11 cellular contexts compared by ENCODE assay signal in the genomic region with DNA sequence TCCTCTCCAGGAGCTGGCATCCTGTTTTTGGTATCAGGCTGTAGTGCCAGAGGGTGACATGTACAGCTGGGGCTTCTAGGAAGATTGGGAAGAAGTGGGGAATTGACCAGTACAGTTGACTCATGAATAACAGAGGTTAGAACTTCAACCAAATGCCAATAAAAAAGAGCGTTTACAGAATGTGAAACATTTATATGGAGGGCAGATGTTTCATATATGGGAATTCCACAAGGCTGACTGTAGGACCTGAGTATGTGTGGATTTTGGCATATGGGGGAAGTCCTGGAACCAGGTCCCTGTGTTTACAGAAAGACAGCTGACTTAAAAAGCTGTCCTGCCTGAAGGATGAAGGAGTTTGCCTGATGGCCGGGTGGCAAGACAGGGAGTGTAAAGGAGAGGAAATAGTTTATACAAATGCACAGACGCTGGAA. TPM values are rescaled to one million over a fixed set of nuclear protein-coding genes. Genes with fewer than 3 reads are reported as not detected.
A peak's percentile ranks its signal among the peaks of the same experiment; 100 is the strongest.
DNase-seq lines count a peak whose midpoint lies in the region; ATAC-seq and TF ChIP-seq lines count a peak whose summit lies in the region.
"Had no signal": no experiment of that assay in that cellular context is flagged by ENCODE, and none has a peak within 500 bp of the region (broad histone marks: within the 10 kb centered on the region; RNA-seq: fewer than 3 reads in every experiment).

No MANE protein-coding gene starts in this region.

- H3K4me2 ChIP-seq in IMR-90 (ENCODE audit: low read depth, low read length): peak overlapping the region; percentile 81

- no peak overlapping the region for H3K27ac ChIP-seq in CD8-positive, alpha-beta memory T cell (ENCODE audit: low read depth, low read length)
- H3K27ac ChIP-seq in IMR-90 (ENCODE audit: insufficient read depth, low read length) (peak overlapping the region; percentile 83; the same call in 1 of the 2 replicates), tibial nerve (no peak overlapping the region)

- H3K27ac Mint-ChIP-seq in CD8-positive, alpha-beta memory T cell: peak overlapping the region in 7 of 8 donors; percentile 1 to 72 (median 13)
- H3K27ac Mint-ChIP-seq in brain: peak overlapping the region in 4 of 5 experiments; percentile 10 to 64 (median 32)
- H3K27ac Mint-ChIP-seq in neural crest cell (ENCODE audit: unreplicated experiment): no peak overlapping the region

- H3K27me3 Mint-ChIP-seq in CD8-positive, alpha-beta memory T cell: no peaks in the 10 kb centered on the region
- H3K27me3 Mint-ChIP-seq in brain (peaks cover 8% of the 10 kb centered on the region), neural crest cell (ENCODE audit: low read depth) (no peaks in the 10 kb centered on the region)

- H2AK9ac ChIP-seq in IMR-90 (replicated peaks; ENCODE audit: low read depth, low read length, poor library complexity): no peak overlapping the region

- TF ChIP-seq POLR2A in IMR-90 (IDR thresholded peaks at IDR 0.05; ENCODE audit: low read depth, low read length) (no peak), tibial nerve (IDR thresholded peaks at IDR 0.05) (no peak), GM18505 (IDR thresholded peaks at IDR 0.05; ENCODE audit: borderline replicate concordance, extremely low read depth, insufficient read depth, insufficient read length) (no peak)

- peaks cover 45% of the 10 kb centered on the region for H4K20me1 ChIP-seq in IMR-90 (ENCODE audit: insufficient read depth, low read length)

- H3K23ac ChIP-seq in IMR-90 (ENCODE audit: low read depth, low read length): peak overlapping the region; percentile 39; the same call in 1 of the 2 replicates

- H3K79me1 ChIP-seq in IMR-90 (ENCODE audit: low read depth in 1 of 2, low read length in 2 of 2): peaks cover 21 to 53% of the 10 kb centered on the region in 2 experiments

- WGBS in IMR-90 (ENCODE audit: extremely low coverage in 2 of 2, insufficient read length in 1 of 2), 2 experiments: 0% methylated on average over 1 of the region's 3 CpGs; no CpG with 5 or more reads in 1 of the 2 experiments
- 52 to 55% methylated on average over 3 of the region's 3 CpGs for WGBS in tibial nerve, 2 donors

- no peak for DNase-seq in CD8-positive, alpha-beta memory T cell
- DNase-seq in IMR-90: peak; percentile 93
- no peak for DNase-seq in neural crest cell (ENCODE audit: low read depth, low spot score)
- no peak for DNase-seq in tibial nerve (ENCODE audit: low spot score in 2 of 2)
- DNase-seq in NCI-H2227 treated with DMSO at 0.1 percent for 48 hours (lab: John Stamatoyannopoulos, UW): no peak
- DNase-seq: activated T-cell treated with anti-CD3 and anti-CD28 coated beads, Interleukin-2, amount 50 U/mL, for 48 hours; islet precursor cell; NCI-H510A treated with DMSO at 0.1 percent for 48 hours; SW 1271 had no signal

- peak overlapping the region; percentile 45; the same call in 1 of the 2 replicates for H3K56ac ChIP-seq in IMR-90 (ENCODE audit: extremely low read depth, insufficient read depth, low read length)

- CTCF ChIA-PET in CD8-positive, alpha-beta memory T cell (lab: Charles Lee): interaction anchor here (1.1 to 1.3 kb wide), 3 partner anchors 16 to 22 kb away, joined by 3 read pairs; no protein-coding TSS in a partner anchor
- CTCF ChIA-PET in IMR-90 (lab: Yijun Ruan, JAX): no interaction called here

- no peak for TF ChIP-seq RAD21 in IMR-90 (IDR thresholded peaks at IDR 0.05; ENCODE audit: low read length)

- H2AK5ac ChIP-seq in IMR-90 (ENCODE audit: low read depth, low read length): peak overlapping the region; percentile 66

- no peaks in the 10 kb centered on the region for H3K4me1 ChIP-seq in CD8-positive, alpha-beta memory T cell (ENCODE audit: insufficient read depth, low read length)
- H3K4me1 ChIP-seq in IMR-90 (ENCODE audit: control insufficient read depth, insufficient read depth, low read length): peaks cover 13% of the 10 kb centered on the region
- H3K4me1 ChIP-seq in tibial nerve: peaks cover 0 to 54% (median 26%) of the 10 kb centered on the region in 4 donors

- H4K5ac ChIP-seq in IMR-90 (ENCODE audit: low read depth, low read length): peak overlapping the region; percentile 12; the same call in 1 of the 2 replicates

- no peaks in the 10 kb centered on the region for H3K9me3 Mint-ChIP-seq in CD8-positive, alpha-beta memory T cell
- H3K9me3 Mint-ChIP-seq in brain: no peaks in the 10 kb centered on the region
- no peaks in the 10 kb centered on the region for H3K9me3 Mint-ChIP-seq in neural crest cell

- intact Hi-C loops in IMR-90 (cut with micrococcal nuclease): loop anchor here (1.0 kb wide), 1 partner anchor 20 kb away; no protein-coding TSS in a partner anchor

- no peaks in the 10 kb centered on the region for H3K9me3 ChIP-seq in CD8-positive, alpha-beta memory T cell (ENCODE audit: low read length)
- no peaks in the 10 kb centered on the region for H3K9me3 ChIP-seq in IMR-90 (ENCODE audit: control insufficient read depth, insufficient read depth, low read length)
- H3K9me3 ChIP-seq in tibial nerve: no peaks in the 10 kb centered on the region

- H4K8ac ChIP-seq in IMR-90 (ENCODE audit: low read depth in 2 of 2, low read length in 2 of 2): peak overlapping the region in 1 of 2 experiments; percentile 52; a peak in 2 of 4 replicates

- H3K36me3 ChIP-seq in CD8-positive, alpha-beta memory T cell (ENCODE audit: insufficient read depth, low read length): peaks cover 27% of the 10 kb centered on the region
- peaks cover 18% of the 10 kb centered on the region for H3K36me3 ChIP-seq in IMR-90 (ENCODE audit: control insufficient read depth, insufficient read depth, low read length)
- peaks cover 0 to 44% (median 4%) of the 10 kb centered on the region in 3 donors for H3K36me3 ChIP-seq in tibial nerve

- in situ Hi-C loops in IMR-90 (cut with MboI; ENCODE audit: low sequenced_read_pairs): no loop called here

- no peaks in the 10 kb centered on the region for H3K27me3 ChIP-seq in CD8-positive, alpha-beta memory T cell (ENCODE audit: insufficient read depth, low read length, poor library complexity, severe bottlenecking)
- no peaks in the 10 kb centered on the region for H3K27me3 ChIP-seq in IMR-90 (ENCODE audit: control insufficient read depth, insufficient read depth, low read length)
- no peaks in the 10 kb centered on the region for H3K27me3 ChIP-seq in tibial nerve

- H2BK15ac ChIP-seq in IMR-90 (ENCODE audit: low read depth, low read length): peak overlapping the region; percentile 17; the same call in 2 of the 3 replicates

- H2BK20ac ChIP-seq in IMR-90 (ENCODE audit: low read depth, low read length): peak overlapping the region; percentile 12; the same call in 1 of the 2 replicates

- peak overlapping the region; percentile 48; the same call in 1 of the 2 replicates for H3K18ac ChIP-seq in IMR-90 (ENCODE audit: low read depth, low read length)

- H3K36me3 Mint-ChIP-seq in CD8-positive, alpha-beta memory T cell: peaks cover 12 to 49% (median 13%) of the 10 kb centered on the region in 3 donors
- peaks cover 76% of the 10 kb centered on the region for H3K36me3 Mint-ChIP-seq in brain
- peaks cover 39% of the 10 kb centered on the region for H3K36me3 Mint-ChIP-seq in neural crest cell (ENCODE audit: low read depth)

- peak overlapping the region; percentile 78 for H2BK5ac ChIP-seq in IMR-90 (ENCODE audit: low read depth, low read length, poor library complexity, severe bottlenecking)

- peak overlapping the region; percentile 69 for H3K4ac ChIP-seq in IMR-90 (ENCODE audit: low read depth, low read length)

- peaks cover 42 to 50% (median 49%) of the 10 kb centered on the region in 3 donors for H3K4me1 Mint-ChIP-seq in CD8-positive, alpha-beta memory T cell
- H3K4me1 Mint-ChIP-seq in brain: peaks cover 57% of the 10 kb centered on the region
- H3K4me1 Mint-ChIP-seq in neural crest cell: peaks cover 49% of the 10 kb centered on the region

- ATAC-seq in IMR-90 (ENCODE audit: low read depth) (peak; percentile 74), GM18505 (IDR thresholded peaks at IDR 0.05; ENCODE audit: unreplicated experiment) (no peak)

- peak overlapping the region; percentile 11; the same call in 1 of the 2 replicates for H3K14ac ChIP-seq in IMR-90 (replicated peaks; ENCODE audit: low read depth, low read length)

- peak overlapping the region; percentile 22 for H4K91ac ChIP-seq in IMR-90 (ENCODE audit: insufficient read depth, low read depth, low read length)

- TF ChIP-seq CTCF in IMR-90 (conservative IDR thresholded peaks at IDR 0.05; ENCODE audit: low read depth, low read length): no peak
- no peak for TF ChIP-seq CTCF in brain (conservative IDR thresholded peaks at IDR 0.05)
- no peak for TF ChIP-seq CTCF in neural crest cell (conservative IDR thresholded peaks at IDR 0.05)
- no peak for TF ChIP-seq CTCF in tibial nerve (IDR thresholded peaks at IDR 0.05)

- no peak overlapping the region for H3K9ac ChIP-seq in IMR-90 (ENCODE audit: low read depth, low read length)

- no peak overlapping the region for H3K4me3 ChIP-seq in CD8-positive, alpha-beta memory T cell (ENCODE audit: low read length)
- no peak overlapping the region for H3K4me3 ChIP-seq in IMR-90 (ENCODE audit: insufficient read depth, low read depth, low read length)
- no peak overlapping the region for H3K4me3 ChIP-seq in tibial nerve

- peaks cover 9% of the 10 kb centered on the region for H3K9me1 ChIP-seq in IMR-90 (ENCODE audit: insufficient read depth, low read length)

- H2AFZ ChIP-seq in IMR-90 (replicated peaks; ENCODE audit: low read length, poor library complexity): no peak overlapping the region

- POLR2A ChIA-PET in CD8-positive, alpha-beta memory T cell (lab: Charles Lee): no interaction called here
- POLR2A ChIA-PET in IMR-90 (lab: Charles Lee; ENCODE audit: unreplicated experiment): interaction anchor here (1.0 kb wide), 1 partner anchor 39 kb away, joined by 3 read pairs; no protein-coding TSS in a partner anchor

- no peak for TF ChIP-seq EP300 in tibial nerve (IDR thresholded peaks at IDR 0.05)

- no TSS peak for BruUV-seq in IMR-90 (replicated peaks; lab: Mats Ljungman, UMichigan)

- no peak overlapping the region for H3K4me3 Mint-ChIP-seq in CD8-positive, alpha-beta memory T cell
- H3K4me3 Mint-ChIP-seq in brain (peak overlapping the region in 1 of 5 experiments; percentile 22), neural crest cell (peak overlapping the region; percentile 8)

- peak overlapping the region; percentile 53; the same call in 1 of the 2 replicates for H2BK120ac ChIP-seq in IMR-90 (ENCODE audit: low read depth, low read length)

- dilution Hi-C loops in IMR-90 (cut with HindIII; ENCODE audit: low sequenced_read_pairs, unreplicated experiment): no loop called here

RNA-seq across cellular contexts. Expression of gene CHAMP1, which starts 5.2 kb away (rescaled TPM):
- total RNA-seq in CD8-positive, alpha-beta memory T cell: 10 to 100 TPM; 42.6 to 48.3 TPM
- polyA plus RNA-seq in CD8-positive, alpha-beta memory T cell: 7.3 TPM
- total RNA-seq in IMR-90 (2012; rRNA removed) (13.3 and 16.4 TPM in 2 replicates), neural crest cell (63.5 and 63.9 TPM in 2 replicates), tibial nerve (10 to 100 TPM; 19.6 to 42.3 (median 31.4) TPM)
- polyA plus RNA-seq in IMR-90 (2012; rRNA removed) (32.7 and 33.8 TPM in 2 replicates), brain (ENCODE audit: insufficient read depth, low read depth, low replicate concordance) (22.2 TPM)
- polyA plus RNA-seq in IMR-90 (2012; cell fraction: cytosol; rRNA removed): 25.1 and 35.4 TPM in 2 replicates
- polyA plus RNA-seq in IMR-90 (2012; cell fraction: nucleus; rRNA removed; ENCODE audit: low replicate concordance): 12.0 and 20.6 TPM in 2 replicates

RNA-seq across cellular contexts. Expression of gene UPF3A, which starts 38.1 kb away (rescaled TPM):
- 10 to 100 TPM; 48.0 to 52.9 TPM for total RNA-seq in CD8-positive, alpha-beta memory T cell
- polyA plus RNA-seq in CD8-positive, alpha-beta memory T cell: 41.4 TPM
- total RNA-seq in IMR-90 (2012; rRNA removed) (11.7 and 17.5 TPM in 2 replicates), neural crest cell (84.7 and 89.5 TPM in 2 replicates), tibial nerve (10 to 100 TPM; 62.7 to 89.2 (median 80.2) TPM)
- polyA plus RNA-seq in IMR-90 (2012; rRNA removed) (47.2 and 51.6 TPM in 2 replicates), brain (ENCODE audit: insufficient read depth, low read depth, low replicate concordance) (45.2 TPM)
- polyA plus RNA-seq in IMR-90 (2012; cell fraction: cytosol; rRNA removed): 16.1 and 25.1 TPM in 2 replicates
- 42.5 and 154 TPM in 2 replicates for polyA plus RNA-seq in IMR-90 (2012; cell fraction: nucleus; rRNA removed; ENCODE audit: low replicate concordance)
